In genomic region chr12:68100241-68100640, GRCh38 we compare ENCODE assay signal across 15 cellular contexts. TPM values are rescaled to one million over a fixed set of nuclear protein-coding genes. Genes with fewer than 3 reads are reported as not detected.
"Had no signal": no experiment of that assay in that cellular context is flagged by ENCODE, and none has a peak within 500 bp of the region (broad histone marks: within the 10 kb centered on the region; RNA-seq: fewer than 3 reads in every experiment).

No MANE protein-coding gene starts in this region.

- H3K9me3 ChIP-seq: body of pancreas, esophagus muscularis mucosa, left lung, right atrium auricular region, thyroid gland had no signal

- H3K36me3 ChIP-seq: esophagus muscularis mucosa, left lung, right atrium auricular region, thyroid gland had no signal

- H3K4me3 ChIP-seq: body of pancreas, esophagus muscularis mucosa, left lung, right atrium auricular region, smooth muscle cell, thyroid gland had no signal

- H3K27ac ChIP-seq: body of pancreas, esophagus muscularis mucosa, left lung, right atrium auricular region, thyroid gland had no signal

- DNase-seq: activated CD4-positive, alpha-beta memory T cell treated with anti-CD3 and anti-CD28 coated beads for 36 hours; activated effector memory CD4-positive, alpha-beta T cell treated with anti-CD3 and anti-CD28 coated beads, Interleukin-2, amount 50 U/mL, for 16 hours; activated T-cell treated with anti-CD3 and anti-CD28 coated beads, Interleukin-2, amount 50 U/mL, for 4 hours; amniotic stem cell; body of pancreas; endodermal cell; foreskin fibroblast; head of caudate nucleus; left lung; mesenchymal stem cell; T-helper 9 cell; thyroid gland had no signal

- H3K4me2 ChIP-seq: smooth muscle cell had no signal

- H3K4me1 ChIP-seq: body of pancreas, esophagus muscularis mucosa, left lung, right atrium auricular region, thyroid gland had no signal

- H3K27me3 ChIP-seq: body of pancreas, right atrium auricular region, thyroid gland had no signal

RNA-seq across cellular contexts. Expression of gene IFNG, which starts 59.3 kb away (rescaled TPM):
- total RNA-seq: body of pancreas, endodermal cell, esophagus muscularis mucosa, right atrium auricular region, smooth muscle cell, thyroid gland had no signal
- polyA plus RNA-seq: smooth muscle cell had no signal
